Comparison of ENCODE assay signal across 27 cellular contexts in genomic region chr20:40893610-40894242, GRCh38.
"Had no signal": no experiment of that assay in that cellular context is flagged by ENCODE, and none has a peak within 500 bp of the region (broad histone marks: within the 10 kb centered on the region; RNA-seq: fewer than 3 reads in every experiment).

No MANE protein-coding gene starts in this region.

- ATAC-seq: esophagus mucosa, foreskin keratinocyte, left colon, T-helper 17 cell, WTC11 had no signal

- H3K36me3 ChIP-seq: sigmoid colon, uterus had no signal

- DNase-seq: activated CD4-positive, alpha-beta memory T cell treated with anti-CD3 and anti-CD28 coated beads, Interleukin-2, amount 10 ng/mL, durations not matched to agents 7 days and 5 days; activated CD4-positive, alpha-beta T cell treated with anti-CD3 and anti-CD28 coated beads for 1 hour; activated CD4-positive, alpha-beta T cell treated with anti-CD3 and anti-CD28 coated beads, Interleukin-2, amount 10 ng/mL, durations not matched to agents 7 days and 5 days; activated CD8-positive, alpha-beta memory T cell treated with anti-CD3 and anti-CD28 coated beads, Interleukin-2, amount 50 U/mL, for 48 hours; activated gamma-delta T cell; activated naive CD4-positive, alpha-beta T cell treated with anti-CD3 and anti-CD28 coated beads, Interleukin-2, amount 10 ng/mL, durations not matched to agents 7 days and 5 days; activated naive CD8-positive, alpha-beta T cell treated with anti-CD3 and anti-CD28 coated beads, Interleukin-2, amount 10 ng/mL, durations not matched to agents 7 days and 5 days; activated T-cell treated with anti-CD3 and anti-CD28 coated beads, Interleukin-2, amount 50 U/mL, for 24 hours; amniotic stem cell; central memory CD4-positive, alpha-beta T cell; foreskin keratinocyte; left colon; mesendoderm; natural killer cell; posterior cingulate gyrus; sigmoid colon; small intestine; stimulated activated CD4-positive, alpha-beta T cell treated with anti-CD3 and anti-CD28 coated beads, Interleukin-4, amount 100 ng/mL, for 24 hours; T-helper 17 cell; T1000; uterus had no signal

- H3K4me1 ChIP-seq: foreskin keratinocyte, sigmoid colon, uterus had no signal

- H3K9me3 ChIP-seq: sigmoid colon, uterus had no signal

- H3K27ac ChIP-seq: foreskin keratinocyte, sigmoid colon, uterus had no signal

- H3K27me3 ChIP-seq: sigmoid colon, uterus had no signal

- H3K4me1 Mint-ChIP-seq: activated CD4-positive, alpha-beta T cell treated with anti-CD3 and anti-CD28 coated beads, Interleukin-2, amount 10 ng/mL, durations not matched to agents 7 days and 5 days; activated naive CD4-positive, alpha-beta T cell treated with anti-CD3 and anti-CD28 coated beads, Interleukin-2, amount 10 ng/mL, durations not matched to agents 7 days and 5 days; WTC11 had no signal

- H3K4me3 ChIP-seq: lung, sigmoid colon, uterus had no signal

- H3K9me3 Mint-ChIP-seq: activated CD4-positive, alpha-beta memory T cell treated with anti-CD3 and anti-CD28 coated beads, Interleukin-2, amount 10 ng/mL, durations not matched to agents 7 days and 5 days; activated CD4-positive, alpha-beta T cell treated with anti-CD3 and anti-CD28 coated beads, Interleukin-2, amount 10 ng/mL, durations not matched to agents 7 days and 5 days; activated naive CD4-positive, alpha-beta T cell treated with anti-CD3 and anti-CD28 coated beads, Interleukin-2, amount 10 ng/mL, durations not matched to agents 7 days and 5 days; activated naive CD8-positive, alpha-beta T cell treated with anti-CD3 and anti-CD28 coated beads, Interleukin-2, amount 10 ng/mL, durations not matched to agents 7 days and 5 days; activated T-cell treated with anti-CD3 and anti-CD28 coated beads, Interleukin-2, amount 50 U/mL, for 24 hours; natural killer cell; stimulated activated effector memory CD8-positive, alpha-beta T cell treated with anti-CD3 and anti-CD28 coated beads, Interleukin-12 subunit alpha, Interleukin-12 subunit beta, amount 100 ng/mL, for 72 hours; stimulated activated naive CD8-positive, alpha-beta T cell treated with anti-CD3 and anti-CD28 coated beads, Interleukin-15, Interleukin-2, amounts not matched to agents 100 ng/mL and 50 ng/mL, for 24 hours; type B pancreatic cell; WTC11 had no signal

- H3K36me3 Mint-ChIP-seq: activated naive CD4-positive, alpha-beta T cell treated with anti-CD3 and anti-CD28 coated beads, Interleukin-2, amount 10 ng/mL, durations not matched to agents 7 days and 5 days; activated naive CD8-positive, alpha-beta T cell treated with anti-CD3 and anti-CD28 coated beads, Interleukin-2, amount 10 ng/mL, durations not matched to agents 7 days and 5 days; natural killer cell; stimulated activated effector memory CD8-positive, alpha-beta T cell treated with anti-CD3 and anti-CD28 coated beads, Interleukin-12 subunit alpha, Interleukin-12 subunit beta, amount 100 ng/mL, for 72 hours; type B pancreatic cell; WTC11 had no signal

- H3K27ac Mint-ChIP-seq: activated CD4-positive, alpha-beta memory T cell treated with anti-CD3 and anti-CD28 coated beads, Interleukin-2, amount 10 ng/mL, durations not matched to agents 7 days and 5 days; activated CD4-positive, alpha-beta T cell treated with anti-CD3 and anti-CD28 coated beads, Interleukin-2, amount 10 ng/mL, durations not matched to agents 7 days and 5 days; activated naive CD4-positive, alpha-beta T cell treated with anti-CD3 and anti-CD28 coated beads, Interleukin-2, amount 10 ng/mL, durations not matched to agents 7 days and 5 days; activated naive CD8-positive, alpha-beta T cell treated with anti-CD3 and anti-CD28 coated beads, Interleukin-2, amount 10 ng/mL, durations not matched to agents 7 days and 5 days; activated T-cell treated with anti-CD3 and anti-CD28 coated beads, Interleukin-2, amount 50 U/mL, for 24 hours; stimulated activated naive CD8-positive, alpha-beta T cell treated with anti-CD3 and anti-CD28 coated beads, Interleukin-15, Interleukin-2, amounts not matched to agents 100 ng/mL and 50 ng/mL, for 24 hours; T-helper 17 cell; type B pancreatic cell; WTC11 had no signal

- H3K4me3 Mint-ChIP-seq: activated CD4-positive, alpha-beta memory T cell treated with anti-CD3 and anti-CD28 coated beads, Interleukin-2, amount 10 ng/mL, durations not matched to agents 7 days and 5 days; activated CD4-positive, alpha-beta T cell treated with anti-CD3 and anti-CD28 coated beads, Interleukin-2, amount 10 ng/mL, durations not matched to agents 7 days and 5 days; activated naive CD4-positive, alpha-beta T cell treated with anti-CD3 and anti-CD28 coated beads, Interleukin-2, amount 10 ng/mL, durations not matched to agents 7 days and 5 days; activated naive CD8-positive, alpha-beta T cell treated with anti-CD3 and anti-CD28 coated beads, Interleukin-2, amount 10 ng/mL, durations not matched to agents 7 days and 5 days; activated T-cell treated with anti-CD3 and anti-CD28 coated beads, Interleukin-2, amount 50 U/mL, for 24 hours; natural killer cell; stimulated activated effector memory CD8-positive, alpha-beta T cell treated with anti-CD3 and anti-CD28 coated beads, Interleukin-12 subunit alpha, Interleukin-12 subunit beta, amount 100 ng/mL, for 72 hours; stimulated activated naive CD8-positive, alpha-beta T cell treated with anti-CD3 and anti-CD28 coated beads, Interleukin-15, Interleukin-2, amounts not matched to agents 100 ng/mL and 50 ng/mL, for 24 hours; T-helper 17 cell; type B pancreatic cell; WTC11 had no signal

- H3K27me3 Mint-ChIP-seq: activated T-cell treated with anti-CD3 and anti-CD28 coated beads, Interleukin-2, amount 50 U/mL, for 24 hours had no signal
